Comparison of ENCODE assay signal across 8 cellular contexts in the genomic region with DNA sequence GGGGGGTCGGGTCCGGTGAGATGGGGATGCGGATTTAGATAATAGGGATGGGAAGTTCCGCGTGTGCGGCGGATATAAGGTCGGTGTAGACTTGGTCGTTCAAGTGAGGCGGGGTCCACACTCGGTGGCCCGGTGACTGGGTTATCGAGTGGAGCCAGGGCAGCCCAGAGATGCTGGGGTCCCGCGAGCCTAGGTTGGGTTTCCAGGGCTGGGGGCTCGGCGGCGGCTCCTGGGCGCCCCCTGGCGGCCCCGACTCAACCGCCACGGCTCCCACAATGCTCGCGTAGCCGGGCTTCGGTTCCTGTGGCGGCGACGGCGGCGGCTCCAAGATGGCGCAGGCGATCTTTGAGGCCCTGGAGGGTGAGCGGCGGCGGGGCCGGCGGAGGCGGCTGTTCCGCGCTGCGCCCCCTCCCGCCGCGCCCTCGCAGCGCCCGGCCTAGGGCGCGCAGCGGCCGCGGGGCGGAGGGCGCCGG. TPM values are rescaled to one million over a fixed set of nuclear protein-coding genes. Genes with fewer than 3 reads are reported as not detected.
DNase-seq lines count a peak whose midpoint lies in the region; ATAC-seq and TF ChIP-seq lines count a peak whose summit lies in the region.

A gene (plus strand): TSS at position 304 of the 473 bp plus-strand sequence. CDS start 26 bp downstream, at position 330.

- DNase-seq in DMS79 treated with DMSO at 0.1 percent for 48 hours (lab: John Stamatoyannopoulos, UW) (peak; percentile 32), activated T-helper 1 cell treated with Interleukin-2 at 50 U/mL for 16 hours (ENCODE audit: low read depth) (peak; percentile 84), foreskin fibroblast (peak in 1 of 2 donors; percentile 75), occipital lobe (lab: John Stamatoyannopoulos, UW) (peak; percentile 90), superior temporal gyrus (ENCODE audit: extremely low spot score) (peak; percentile 82)
- peak; percentile 74 for DNase-seq in Jurkat, Clone E6-1 (ENCODE audit: low read depth, low spot score)

- peak within 1 kb of the TSS; percentile 59 for H3K4me3 ChIP-seq in Jurkat, Clone E6-1 (ENCODE audit: low read length)
- H3K4me3 ChIP-seq in foreskin fibroblast (ENCODE audit: low read depth in 1 of 2, low read length in 2 of 2) = peak within 1 kb of the TSS; percentile 52 to 60

- peak; percentile 78 for TF ChIP-seq CTCF in foreskin fibroblast (IDR thresholded peaks at IDR 0.05; ENCODE audit: low read depth, low read length)

- peak; percentile 59 for ATAC-seq in GM21723 (IDR thresholded peaks at IDR 0.05; ENCODE audit: unreplicated experiment)

TF ChIP-seq in PFSK-1, 5 proteins besides CTCF, POLR2A, EP300 and RAD21:
- TF ChIP-seq TAF1 (IDR thresholded peaks at IDR 0.05; ENCODE audit: borderline replicate concordance, insufficient read depth, low read length) (no peak), SIN3A (IDR thresholded peaks at IDR 0.05; ENCODE audit: borderline replicate concordance, insufficient read depth, low read length) (no peak), FOXP2 (optimal IDR thresholded peaks at IDR 0.05; ENCODE audit: borderline replicate concordance, extremely low read depth, extremely low read length, insufficient read depth) (peak; percentile 96), POLR2AphosphoS5 (IDR thresholded peaks at IDR 0.05; ENCODE audit: low read depth, low read length) (no peak)
- TF ChIP-seq, protein P1, sequence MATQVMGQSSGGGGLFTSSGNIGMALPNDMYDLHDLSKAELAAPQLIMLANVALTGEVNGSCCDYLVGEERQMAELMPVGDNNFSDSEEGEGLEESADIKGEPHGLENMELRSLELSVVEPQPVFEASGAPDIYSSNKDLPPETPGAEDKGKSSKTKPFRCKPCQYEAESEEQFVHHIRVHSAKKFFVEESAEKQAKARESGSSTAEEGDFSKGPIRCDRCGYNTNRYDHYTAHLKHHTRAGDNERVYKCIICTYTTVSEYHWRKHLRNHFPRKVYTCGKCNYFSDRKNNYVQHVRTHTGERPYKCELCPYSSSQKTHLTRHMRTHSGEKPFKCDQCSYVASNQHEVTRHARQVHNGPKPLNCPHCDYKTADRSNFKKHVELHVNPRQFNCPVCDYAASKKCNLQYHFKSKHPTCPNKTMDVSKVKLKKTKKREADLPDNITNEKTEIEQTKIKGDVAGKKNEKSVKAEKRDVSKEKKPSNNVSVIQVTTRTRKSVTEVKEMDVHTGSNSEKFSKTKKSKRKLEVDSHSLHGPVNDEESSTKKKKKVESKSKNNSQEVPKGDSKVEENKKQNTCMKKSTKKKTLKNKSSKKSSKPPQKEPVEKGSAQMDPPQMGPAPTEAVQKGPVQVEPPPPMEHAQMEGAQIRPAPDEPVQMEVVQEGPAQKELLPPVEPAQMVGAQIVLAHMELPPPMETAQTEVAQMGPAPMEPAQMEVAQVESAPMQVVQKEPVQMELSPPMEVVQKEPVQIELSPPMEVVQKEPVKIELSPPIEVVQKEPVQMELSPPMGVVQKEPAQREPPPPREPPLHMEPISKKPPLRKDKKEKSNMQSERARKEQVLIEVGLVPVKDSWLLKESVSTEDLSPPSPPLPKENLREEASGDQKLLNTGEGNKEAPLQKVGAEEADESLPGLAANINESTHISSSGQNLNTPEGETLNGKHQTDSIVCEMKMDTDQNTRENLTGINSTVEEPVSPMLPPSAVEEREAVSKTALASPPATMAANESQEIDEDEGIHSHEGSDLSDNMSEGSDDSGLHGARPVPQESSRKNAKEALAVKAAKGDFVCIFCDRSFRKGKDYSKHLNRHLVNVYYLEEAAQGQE (IDR thresholded peaks at IDR 0.05; ENCODE audit: insufficient read depth in 1 of 2, low read depth in 2 of 2, low read length in 2 of 2) = no peak
TF ChIP-seq in PFSK-1: peak in this region for 1.

RNA-seq across cellular contexts. Expression of the gene that starts here (rescaled TPM):
- 3.5 TPM for polyA plus RNA-seq in Jurkat, Clone E6-1 (2012; ENCODE audit: insufficient read depth, insufficient read length)
- 4.5 TPM for polyA plus RNA-seq in PFSK-1 (2012; ENCODE audit: insufficient read length, low read depth)
- 2.7 TPM for total RNA-seq in occipital lobe
